In genomic region chr14:68628605-68629310, GRCh38 we compare ENCODE assay signal across 9 cellular contexts.
DNase-seq lines count a peak whose midpoint lies in the region; ATAC-seq and TF ChIP-seq lines count a peak whose summit lies in the region.
"Had no signal": no experiment of that assay in that cellular context is flagged by ENCODE, and none has a peak within 500 bp of the region (broad histone marks: within the 10 kb centered on the region; RNA-seq: fewer than 3 reads in every experiment).

No MANE protein-coding gene starts in this region.

- POLR2A ChIA-PET in T-cell (lab: Charles Lee) = interaction anchor here in 1 of 2 donors (0.6 kb wide), 1 partner anchor 96 kb away, joined by 3 read pairs; no protein-coding TSS in a partner anchor

- peak overlapping the region; percentile 81 to 91 (median 87) for H3K4me2 ChIP-seq in BLaER1 treated with 17β-estradiol and CSF1 and Interleukin-3, amounts not matched to agents 10 nM and 100 nM

- intact Hi-C loops in dorsolateral prefrontal cortex (cut with DNase I) = loop anchor here (5.0 to 10.0 kb wide), 2 partner anchors 164 to 384 kb away; partner anchors contain the start of gene ZFP36L1 (in 1 of the 2)

- no peaks in the 10 kb centered on the region for H3K36me3 ChIP-seq in BLaER1 treated with 17β-estradiol and CSF1 and Interleukin-3, amounts not matched to agents 10 nM and 100 nM
- no peaks in the 10 kb centered on the region for H3K36me3 ChIP-seq in muscle layer of duodenum (ENCODE audit: control insufficient read depth in 1 of 2, insufficient read depth in 2 of 2, low read length in 2 of 2)

- H3K9me3 ChIP-seq in BLaER1 treated with 17β-estradiol and CSF1 and Interleukin-3, amounts not matched to agents 10 nM and 100 nM (replicated peaks in 1 of 11) = peaks cover 0 to 22% (median 0%) of the 10 kb centered on the region in 11 experiments; a peak in 5 of 22 replicates
- no peaks in the 10 kb centered on the region for H3K9me3 ChIP-seq in muscle layer of duodenum (ENCODE audit: control insufficient read depth in 1 of 2, low read length in 2 of 2)

- no peaks in the 10 kb centered on the region for H4K20me1 ChIP-seq in BLaER1 treated with 17β-estradiol and CSF1 and Interleukin-3, amounts not matched to agents 10 nM and 100 nM

- no peak for TF ChIP-seq CTCF in dorsolateral prefrontal cortex (IDR thresholded peaks at IDR 0.05 in 54 of 56, conservative IDR thresholded peaks at IDR 0.05 in 2 of 56; ENCODE audit: low read depth in 1 of 56, partially characterized antibody in 56 of 56)
- TF ChIP-seq CTCF in GM13976 (IDR thresholded peaks at IDR 0.05; ENCODE audit: borderline replicate concordance, control extremely low read depth, extremely low read depth, insufficient read depth, missing control alignments) = no peak

- CTCF ChIA-PET in T-cell (lab: Charles Lee) = interaction anchor here in 1 of 2 donors (1.0 kb wide), 1 partner anchor 152 kb away, joined by 4 read pairs; no protein-coding TSS in a partner anchor

- H3K4me3 Mint-ChIP-seq in T-cell = peak overlapping the region; percentile 72 to 86 (median 76)

- H3K4me1 Mint-ChIP-seq in T-cell = peaks cover 13 to 24% (median 21%) of the 10 kb centered on the region in 3 donors

- peak overlapping the region; percentile 11 to 73 (median 61); a peak in 20 of 22 replicates for H3K27ac ChIP-seq in BLaER1 treated with 17β-estradiol and CSF1 and Interleukin-3, amounts not matched to agents 10 nM and 100 nM
- peak overlapping the region; percentile 36 to 97 (median 82) for H3K27ac ChIP-seq in dorsolateral prefrontal cortex
- peak overlapping the region; percentile 68 for H3K27ac ChIP-seq in muscle layer of duodenum (ENCODE audit: low read length)
- H3K27ac ChIP-seq: VCaP had no signal

- peak overlapping the region; percentile 6 to 60 (median 41); a peak in 16 of 20 replicates for H3K4me3 ChIP-seq in BLaER1 treated with 17β-estradiol and CSF1 and Interleukin-3, amounts not matched to agents 10 nM and 100 nM
- H3K4me3 ChIP-seq in dorsolateral prefrontal cortex = peak overlapping the region; percentile 26 to 80 (median 59)
- peak overlapping the region; percentile 37 to 46 for H3K4me3 ChIP-seq in muscle layer of duodenum (ENCODE audit: low read depth in 1 of 2, low read length in 2 of 2)

- H3K9me3 Mint-ChIP-seq in T-cell = no peaks in the 10 kb centered on the region

- no peaks in the 10 kb centered on the region for H3K27me3 Mint-ChIP-seq in T-cell

- in situ Hi-C loops in GM13976 (cut with MboI; ENCODE audit: low sequenced_read_pairs, unreplicated experiment) = no loop called here

- H3K36me3 Mint-ChIP-seq in T-cell = no peaks in the 10 kb centered on the region

- H3K27me3 ChIP-seq in BLaER1 treated with 17β-estradiol and CSF1 and Interleukin-3, amounts not matched to agents 10 nM and 100 nM = peaks cover 0 to 10% (median 0%) of the 10 kb centered on the region in 11 experiments; a peak in 5 of 22 replicates
- no peaks in the 10 kb centered on the region for H3K27me3 ChIP-seq in dorsolateral prefrontal cortex
- H3K27me3 ChIP-seq in muscle layer of duodenum (ENCODE audit: low read depth, low read length) = no peaks in the 10 kb centered on the region

- DNase-seq in T-cell = peak in 30 of 34 experiments; percentile 13 to 43 (median 32)
- DNase-seq in dorsolateral prefrontal cortex = no peak
- no peak for DNase-seq in hepatic stellate cell (ENCODE audit: low spot score)
- no peak for DNase-seq in GM13976 (ENCODE audit: low spot score)
- no peak for DNase-seq in GF-D8 (lab: John Stamatoyannopoulos, UW)

- peak; percentile 62 to 86 (median 71) for ATAC-seq in T-cell (replicated peaks in 1 of 4)
- ATAC-seq in GM18519 (IDR thresholded peaks at IDR 0.05; ENCODE audit: low FRiP score, unreplicated experiment) = no peak

- peak overlapping the region; percentile 84 to 88 for H3K27ac Mint-ChIP-seq in T-cell

- peak overlapping the region; percentile 22 to 73 (median 64); a peak in 20 of 22 replicates for H3K9ac ChIP-seq in BLaER1 treated with 17β-estradiol and CSF1 and Interleukin-3, amounts not matched to agents 10 nM and 100 nM

- peaks cover 55 to 82% (median 71%) of the 10 kb centered on the region in 10 experiments for H3K4me1 ChIP-seq in BLaER1 treated with 17β-estradiol and CSF1 and Interleukin-3, amounts not matched to agents 10 nM and 100 nM
- peaks cover 12 to 42% of the 10 kb centered on the region in 2 donors for H3K4me1 ChIP-seq in muscle layer of duodenum (ENCODE audit: control insufficient read depth in 1 of 2, insufficient read depth in 2 of 2, low read length in 2 of 2)

Comparison
In these comparisons a context has a peak if more than half of its experiments do, and no peak if none do; other contexts are left out.
1. DNase-seq: peak in T-cell (30 of 34); none in dorsolateral prefrontal cortex (0 of 10), hepatic stellate cell (single experiment), GM13976 (single experiment) and GF-D8 (single experiment).
2. Peak in every context shown above with its lines, with median percentiles within 50 percentile points of each other: H3K27ac ChIP-seq and H3K4me3 ChIP-seq.